Comparison of ENCODE assay signal across 8 cellular contexts in genomic region chr19:45506991-45507863, GRCh38. TPM values are rescaled to one million over a fixed set of nuclear protein-coding genes. Genes with fewer than 3 reads are reported as not detected.
A peak's percentile ranks its signal among the peaks of the same experiment; 100 is the strongest.
DNase-seq lines count a peak whose midpoint lies in the region; ATAC-seq and TF ChIP-seq lines count a peak whose summit lies in the region.

TSS of gene VASP (plus strand) at chr19:45507479. CDS start at chr19:45507772, 293 bp downstream.

- DNase-seq in Ammon's horn (ENCODE audit: low spot score) (peak; percentile 81), NCI-H774 (lab: John Stamatoyannopoulos, UW) (peak; percentile 66), dermis microvascular lymphatic vessel endothelial cell (ENCODE audit: low read depth in 2 of 2) (peak in 1 of 2 donors; percentile 77), lower leg skin (ENCODE audit: low spot score in 2 of 2) (peak; percentile 91 to 97)
- DNase-seq in activated CD4-positive, alpha-beta T cell treated with anti-CD3 and anti-CD28 coated beads, Interleukin-2, amount 50 U/mL, for 24 hours (ENCODE audit: low read depth in 1 of 2, low spot score in 1 of 2) = peak; percentile 81 to 90
- DNase-seq in stimulated activated CD4-positive, alpha-beta T cell treated with anti-CD3 and anti-CD28 coated beads, Interleukin-4, amount 100 ng/mL, for 4 hours = peak; percentile 84 to 92

- no peak for TF ChIP-seq CTCF in lower leg skin (IDR thresholded peaks at IDR 0.05)

- TF ChIP-seq POLR2A in lower leg skin (IDR thresholded peaks at IDR 0.05) = peak in 1 of 2 donors; percentile 65

- WGBS in lower leg skin, 2 donors = 1% methylated on average over 55 to 64 of the region's 65 CpGs

- intact Hi-C loops in lower leg skin (cut with DNase I; ENCODE audit: low total_unique reads) = no loop called here

- ATAC-seq in GM19025 (IDR thresholded peaks at IDR 0.05; ENCODE audit: low read depth, unreplicated experiment) (peak; percentile 33), HG03342 (IDR thresholded peaks at IDR 0.05; ENCODE audit: unreplicated experiment) (peak; percentile 45)

- H3K4me3 ChIP-seq in lower leg skin (ENCODE audit: low read depth, poor library complexity, severe bottlenecking) = peak within 1 kb of the TSS; percentile 90

RNA-seq across cellular contexts. Expression of gene VASP, which starts in this region (rescaled TPM):
- 51.1 and 71.5 TPM in 2 replicates for total RNA-seq in dermis microvascular lymphatic vessel endothelial cell
- total RNA-seq in lower leg skin = 10 to 100 TPM; 52.7 to 68.9 (median 56.5) TPM
